Comparison of ENCODE assay signal across 32 cellular contexts in the genomic region with DNA sequence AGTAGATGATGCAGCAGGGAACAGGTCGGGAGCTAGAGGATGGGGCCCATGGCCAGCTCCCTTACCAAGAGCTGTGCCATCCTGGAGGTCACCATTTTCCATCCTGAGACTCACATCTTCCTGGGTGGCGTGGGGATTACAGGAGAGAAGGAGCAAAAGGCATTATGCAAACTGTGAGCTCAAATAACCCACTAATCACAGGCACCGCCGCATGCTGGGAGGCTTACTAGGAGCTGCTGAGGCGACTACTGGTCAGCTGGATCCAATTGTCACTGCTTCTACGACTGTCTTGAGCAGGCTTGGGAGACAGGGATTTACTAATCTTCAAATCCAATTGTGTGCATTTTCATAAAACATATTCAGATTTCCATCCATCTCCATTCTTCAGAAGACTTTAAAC. TPM values are rescaled to one million over a fixed set of nuclear protein-coding genes. Genes with fewer than 3 reads are reported as not detected.
"Had no signal": no experiment of that assay in that cellular context is flagged by ENCODE, and none has a peak within 500 bp of the region (broad histone marks: within the 10 kb centered on the region; RNA-seq: fewer than 3 reads in every experiment).

No MANE protein-coding gene starts in this region.

- H3K27me3 ChIP-seq: left lung, pancreas, stomach, testis, tibial artery, upper lobe of right lung had no signal

- H3K36me3 ChIP-seq: left lung, lower lobe of right lung, pancreas, prostate gland, stomach, tibial artery, upper lobe of right lung had no signal

- H3K27ac Mint-ChIP-seq: naive thymus-derived CD4-positive, alpha-beta T cell; natural killer cell treated with Interleukin-12 subunit alpha and Interleukin-12 subunit beta and Interleukin-15 and Interleukin-18, amount 100 ng/mL, for 72 hours had no signal

- H3K27ac ChIP-seq: left lung, lower lobe of right lung, pancreas, prostate gland, skin epidermis, stomach, testis, tibial artery, upper lobe of right lung had no signal

- ATAC-seq: left cardiac atrium; left lung; lower lobe of right lung; mucosa of descending colon; naive thymus-derived CD4-positive, alpha-beta T cell; natural killer cell treated with Interleukin-12 subunit alpha and Interleukin-12 subunit beta and Interleukin-15 and Interleukin-18, amount 100 ng/mL, for 72 hours; pancreas; sciatic nerve; stimulated activated naive B cell treated with anti-CD40 and anti-IgM and Interleukin-4, amounts not matched to agents 10 μg/mL and 1 μg/mL and 100 μg/mL, for 72 hours; stimulated activated naive CD8-positive, alpha-beta T cell treated with anti-CD3 and anti-CD28 coated beads, Interleukin-15, Interleukin-2, amounts not matched to agents 100 U/mL and 50 U/mL, for 24 hours; upper lobe of right lung had no signal

- H3K4me1 ChIP-seq: left lung, lower lobe of right lung, pancreas, prostate gland, stomach, testis, tibial artery, upper lobe of right lung had no signal

- H3K36me3 Mint-ChIP-seq: natural killer cell treated with Interleukin-12 subunit alpha and Interleukin-12 subunit beta and Interleukin-15 and Interleukin-18, amount 100 ng/mL, for 72 hours had no signal

- DNase-seq: hippocampal formation; kidney glomerular epithelial cell; left cardiac atrium; left lung; lower lobe of right lung; mammary epithelial cell; midbrain; mucosa of descending colon; naive thymus-derived CD4-positive, alpha-beta T cell; nucleus accumbens; pancreas; posterior cingulate gyrus; retina; right cardiac atrium; stimulated activated CD4-positive, alpha-beta T cell treated with anti-CD3 and anti-CD28 coated beads, Interleukin-12 subunit alpha, Interleukin-12 subunit beta, amount 100 ng/mL, for 4 hours; stimulated activated CD4-positive, alpha-beta T cell treated with anti-CD3 and anti-CD28 coated beads, Interleukin-15, amount 100 ng/mL, for 24 hours; stimulated activated CD4-positive, alpha-beta T cell treated with anti-CD3 and anti-CD28 coated beads, Interleukin-2, amount 100 ng/mL, for 24 hours; stimulated activated CD4-positive, alpha-beta T cell treated with anti-CD3 and anti-CD28 coated beads, Interleukin-4, amount 100 ng/mL, for 1 hour; stimulated activated naive B cell treated with anti-CD40 and anti-IgM and Interleukin-4, amounts not matched to agents 10 μg/mL and 1 μg/mL and 100 μg/mL, for 72 hours; stimulated activated naive CD8-positive, alpha-beta T cell treated with anti-CD3 and anti-CD28 coated beads, Interleukin-15, Interleukin-2, amounts not matched to agents 100 U/mL and 50 U/mL, for 24 hours; stomach; testis; tibial artery; trophoblast cell; upper lobe of right lung had no signal

- H3K4me3 Mint-ChIP-seq: naive thymus-derived CD4-positive, alpha-beta T cell; natural killer cell treated with Interleukin-12 subunit alpha and Interleukin-12 subunit beta and Interleukin-15 and Interleukin-18, amount 100 ng/mL, for 72 hours; stimulated activated naive B cell treated with anti-CD40 and anti-IgM and Interleukin-4, amounts not matched to agents 10 μg/mL and 1 μg/mL and 100 μg/mL, for 72 hours had no signal

- H3K4me3 ChIP-seq: left lung, lower lobe of right lung, mucosa of descending colon, pancreas, prostate gland, skin epidermis, stomach, testis, tibial artery, upper lobe of right lung had no signal

RNA-seq across cellular contexts. Expression of a gene that starts 12.5 kb away (rescaled TPM):
- total RNA-seq: mammary epithelial cell; naive thymus-derived CD4-positive, alpha-beta T cell; natural killer cell treated with Interleukin-12 subunit alpha and Interleukin-12 subunit beta and Interleukin-15 and Interleukin-18, amount 100 ng/mL, for 72 hours; osteoblast had no signal
- polyA plus RNA-seq: keratinocyte; mammary epithelial cell; naive thymus-derived CD4-positive, alpha-beta T cell; neural cell had no signal
